ENCODE assay signal across 12 cellular contexts in genomic region chr3:64209866-64210609, GRCh38. TPM values are rescaled to one million over a fixed set of nuclear protein-coding genes. Genes with fewer than 3 reads are reported as not detected.
DNase-seq lines count a peak whose midpoint lies in the region; ATAC-seq and TF ChIP-seq lines count a peak whose summit lies in the region.
"Had no signal": no experiment of that assay in that cellular context is flagged by ENCODE, and none has a peak within 500 bp of the region (broad histone marks: within the 10 kb centered on the region; RNA-seq: fewer than 3 reads in every experiment).

No MANE protein-coding gene starts in this region.

- no peak for TF ChIP-seq CTCF in coronary artery (IDR thresholded peaks at IDR 0.05)

- ATAC-seq in left colon (no peak), HG02623 (IDR thresholded peaks at IDR 0.05; ENCODE audit: unreplicated experiment) (no peak)
- ATAC-seq in stimulated activated effector memory CD8-positive, alpha-beta T cell treated with anti-CD3 and anti-CD28 coated beads, Interleukin-12 subunit alpha, Interleukin-12 subunit beta, amount 100 ng/mL, for 72 hours, result no peak

- H3K9ac ChIP-seq in stomach smooth muscle (ENCODE audit: low read length in 2 of 2), result peak overlapping the region; percentile 8 to 55

- H3K4me1 Mint-ChIP-seq in stimulated activated effector memory CD8-positive, alpha-beta T cell treated with anti-CD3 and anti-CD28 coated beads, Interleukin-12 subunit alpha, Interleukin-12 subunit beta, amount 100 ng/mL, for 72 hours, result no peaks in the 10 kb centered on the region
- H3K4me1 Mint-ChIP-seq in immature natural killer cell, result peaks cover 0 to 2% of the 10 kb centered on the region in 2 donors

- DNase-seq in HT1080 (ENCODE audit: low read depth) (peak; percentile 47), coronary artery (ENCODE audit: low spot score) (peak; percentile 90), left colon (peak; percentile 39 to 68), immature natural killer cell (no peak), GM19240 (ENCODE audit: insufficient read length, low spot score) (no peak)
- no peak for DNase-seq in stimulated activated effector memory CD8-positive, alpha-beta T cell treated with anti-CD3 and anti-CD28 coated beads, Interleukin-12 subunit alpha, Interleukin-12 subunit beta, amount 100 ng/mL, for 72 hours (ENCODE audit: low spot score in 2 of 2)
- DNase-seq: DND-41, NCI-H187 had no signal

- peak overlapping the region; percentile 72 to 95 for H3K27ac ChIP-seq in coronary artery
- H3K27ac ChIP-seq in stomach smooth muscle (ENCODE audit: low read length), result peak overlapping the region; percentile 89

- H3K4me3 ChIP-seq in coronary artery (peak overlapping the region; percentile 41), stomach smooth muscle (ENCODE audit: low read length in 2 of 2) (peak overlapping the region in 1 of 2 donors; percentile 47)

- no peaks in the 10 kb centered on the region for H3K27me3 ChIP-seq in stomach smooth muscle (ENCODE audit: control insufficient read depth in 1 of 2, insufficient read depth in 2 of 2, low read length in 2 of 2)

- intact Hi-C loops in left colon (cut with DNase I, micrococcal nuclease), result no loop called here

- H3K36me3 Mint-ChIP-seq in stimulated activated effector memory CD8-positive, alpha-beta T cell treated with anti-CD3 and anti-CD28 coated beads, Interleukin-12 subunit alpha, Interleukin-12 subunit beta, amount 100 ng/mL, for 72 hours, result no peaks in the 10 kb centered on the region
- no peaks in the 10 kb centered on the region for H3K36me3 Mint-ChIP-seq in immature natural killer cell

- H3K27ac Mint-ChIP-seq in stimulated activated effector memory CD8-positive, alpha-beta T cell treated with anti-CD3 and anti-CD28 coated beads, Interleukin-12 subunit alpha, Interleukin-12 subunit beta, amount 100 ng/mL, for 72 hours, result no peak overlapping the region
- H3K27ac Mint-ChIP-seq in immature natural killer cell, result no peak overlapping the region
- H3K27ac Mint-ChIP-seq: stimulated activated naive CD8-positive, alpha-beta T cell treated with anti-CD3 and anti-CD28 coated beads, Interleukin-15, Interleukin-2, amounts not matched to agents 100 ng/mL and 50 ng/mL, for 24 hours had no signal

- H3K9me3 ChIP-seq in stomach smooth muscle (ENCODE audit: control insufficient read depth in 2 of 2, low read length in 2 of 2), result no peaks in the 10 kb centered on the region

- H3K9me3 Mint-ChIP-seq in stimulated activated effector memory CD8-positive, alpha-beta T cell treated with anti-CD3 and anti-CD28 coated beads, Interleukin-12 subunit alpha, Interleukin-12 subunit beta, amount 100 ng/mL, for 72 hours, result no peaks in the 10 kb centered on the region
- H3K9me3 Mint-ChIP-seq in immature natural killer cell, result peaks cover 0 to 5% (median 2%) of the 10 kb centered on the region in 6 donors

- H3K36me3 ChIP-seq in stomach smooth muscle (ENCODE audit: control insufficient read depth in 2 of 2, insufficient read depth in 2 of 2, low read length in 2 of 2), result peaks cover 0 to 2% of the 10 kb centered on the region in 2 donors

- peaks cover 76% of the 10 kb centered on the region for H3K4me1 ChIP-seq in stomach smooth muscle (ENCODE audit: control insufficient read depth, insufficient read depth, low read length)

- H3K27me3 Mint-ChIP-seq in immature natural killer cell (ENCODE audit: low read depth in 3 of 3), result peaks cover 0 to 2% (median 0%) of the 10 kb centered on the region in 3 donors

- H3K4me3 Mint-ChIP-seq in stimulated activated effector memory CD8-positive, alpha-beta T cell treated with anti-CD3 and anti-CD28 coated beads, Interleukin-12 subunit alpha, Interleukin-12 subunit beta, amount 100 ng/mL, for 72 hours, result no peak overlapping the region
- H3K4me3 Mint-ChIP-seq in immature natural killer cell, result no peak overlapping the region
- H3K4me3 Mint-ChIP-seq: stimulated activated naive CD8-positive, alpha-beta T cell treated with anti-CD3 and anti-CD28 coated beads, Interleukin-15, Interleukin-2, amounts not matched to agents 100 ng/mL and 50 ng/mL, for 24 hours had no signal

RNA-seq across cellular contexts. Expression of gene PRICKLE2, which starts 15.2 kb away (rescaled TPM):
- 7.6 and 9.5 TPM in 2 replicates for total RNA-seq in HT1080 (2014; rRNA removed; shearing (Covaris generic))
- polyA plus RNA-seq in HT1080 (2015; cell fraction: cytosol; rRNA removed), result 2.3 and 3.5 TPM in 2 replicates
- polyA plus RNA-seq in HT1080 (2015; cell fraction: nucleus; rRNA removed), result 6.9 and 7.9 TPM in 2 replicates
- total RNA-seq in left colon, result 10 to 100 TPM in 1 of 2 donors, 1 to 10 TPM in 1; 2.6 to 13.2 TPM
- polyA plus RNA-seq in immature natural killer cell, result under 1 TPM; 0.19 to 0.64 (median 0.43) TPM
- total RNA-seq: T-helper 1 cell treated with Interleukin-12 subunit alpha and Interleukin-12 subunit beta and Interleukin-4 antibody, amounts not matched to agents 30 ng/mL and 1 ng/mL, for 36 hours had no signal

Comparison
In these comparisons a context has a peak if more than half of its experiments do, and no peak if none do; other contexts are left out.
1. DNase-seq: peak in HT1080 (single experiment), coronary artery (single experiment) and left colon (2 of 2); none in stimulated activated effector memory CD8-positive, alpha-beta T cell treated with anti-CD3 and anti-CD28 coated beads, Interleukin-12 subunit alpha, Interleukin-12 subunit beta, amount 100 ng/mL, for 72 hours (0 of 2), immature natural killer cell (0 of 3) and GM19240 (single experiment).